In the genomic region with DNA sequence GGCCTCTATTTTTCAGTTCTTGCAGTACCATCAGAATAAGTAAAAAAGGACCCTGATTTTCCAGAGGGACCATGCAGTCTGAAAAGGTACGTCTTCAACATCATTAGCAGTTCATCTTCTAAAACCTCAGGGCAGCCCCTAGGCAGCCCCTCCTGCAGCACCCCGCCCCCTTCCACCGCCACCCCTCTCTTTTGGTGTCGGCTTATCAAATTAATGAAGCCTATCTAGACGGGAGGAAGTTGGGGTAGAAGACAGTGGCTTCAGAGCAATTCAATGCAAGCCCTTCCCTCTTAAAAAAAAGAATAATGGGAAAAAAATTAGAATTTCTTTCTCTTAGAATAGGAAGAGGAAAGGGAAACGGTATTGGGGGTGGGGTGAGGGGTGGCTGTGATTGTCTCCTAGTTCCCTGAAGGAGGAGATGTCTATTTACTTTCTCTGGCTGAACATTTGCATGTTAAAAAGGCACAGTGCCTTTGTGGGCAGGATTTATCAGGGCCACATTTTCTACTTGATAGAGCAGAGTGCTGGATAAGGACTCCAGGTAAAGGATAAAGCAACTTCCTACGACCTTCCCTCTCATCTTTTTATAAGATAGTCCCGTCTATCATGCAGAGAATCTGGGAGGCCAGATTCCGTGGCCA, we compare ENCODE assay signal across 25 cellular contexts.
A peak's percentile ranks its signal among the peaks of the same experiment; 100 is the strongest.
DNase-seq lines count a peak whose midpoint lies in the region; ATAC-seq, FAIRE-seq and TF ChIP-seq lines count a peak whose summit lies in the region.
"Had no signal": no experiment of that assay in that cellular context is flagged by ENCODE, and none has a peak within 500 bp of the region (broad histone marks: within the 10 kb centered on the region; RNA-seq: fewer than 3 reads in every experiment).

No MANE protein-coding gene starts in this region.

- no peak for TF ChIP-seq CTCF in H1 (IDR thresholded peaks at IDR 0.05; ENCODE audit: control extremely low read depth in 1 of 3, insufficient read depth in 1 of 3, low read depth in 1 of 3, low read length in 3 of 3)
- no peak for TF ChIP-seq CTCF in nephron (IDR thresholded peaks at IDR 0.05; ENCODE audit: unreplicated experiment in 3 of 3)

- DNase-seq in NCI-H146 (lab: John Stamatoyannopoulos, UW) (peak; percentile 52), NCI-H146 treated with DMSO at 0.1 percent for 48 hours (lab: John Stamatoyannopoulos, UW; ENCODE audit: unreplicated experiment) (no peak), HAP-1 (ENCODE audit: low spot score in 2 of 2) (peak; percentile 60 to 66), H1 (ENCODE audit: low read depth in 1 of 2, low spot score in 2 of 2) (no peak), aorta (no peak)
- DNase-seq in NK-92 treated with Interleukin-12 subunit alpha and Interleukin-12 subunit beta, amount 100 ng/mL, for 24 hours (lab: John Stamatoyannopoulos, UW), result no peak
- no peak for DNase-seq in activated CD8-positive, alpha-beta memory T cell treated with anti-CD3 and anti-CD28 coated beads for 24 hours
- DNase-seq: activated CD8-positive, alpha-beta memory T cell treated with anti-CD3 and anti-CD28 coated beads, Interleukin-2, amount 50 U/mL, for 4 hours; COR-L47; effector CD8-positive, alpha-beta T cell; esophagus squamous epithelium; gastrocnemius medialis; KG1; naive thymus-derived CD4-positive, alpha-beta T cell; NCI-H1930; NCI-H446; upper lobe of right lung had no signal

- peak overlapping the region; percentile 34; the same call in 1 of the 2 replicates for H2AFZ ChIP-seq in H1 (ENCODE audit: low read length)
- H2AFZ ChIP-seq: parathyroid adenoma had no signal

- peaks cover 12% of the 10 kb centered on the region for H3K4me1 Mint-ChIP-seq in nephron

- H3K27ac ChIP-seq in H1 (ENCODE audit: low read depth, low read length), result peak overlapping the region; percentile 31
- no peak overlapping the region for H3K27ac ChIP-seq in aorta (ENCODE audit: low read depth in 1 of 2, low read length in 2 of 2)
- H3K27ac ChIP-seq: esophagus squamous epithelium, parathyroid adenoma, SK-N-MC, upper lobe of right lung, VCaP had no signal

- peak overlapping the region; percentile 10; the same call in 1 of the 2 replicates for H2AK5ac ChIP-seq in H1 (ENCODE audit: low read depth, low read length)

- H2BK12ac ChIP-seq in H1 (ENCODE audit: low read depth, low read length), result peak overlapping the region; percentile 98

- intact Hi-C loops in aorta (cut with DNase I), result no loop called here

- peaks cover 12% of the 10 kb centered on the region for H3K36me3 Mint-ChIP-seq in nephron (ENCODE audit: low read depth)

- H3K14ac ChIP-seq in H1 (ENCODE audit: insufficient read length), result no peak overlapping the region

- H4K20me1 ChIP-seq in H1 (replicated peaks in 1 of 2; ENCODE audit: control insufficient read depth in 1 of 2, insufficient read depth in 2 of 2, low read length in 2 of 2), result no peaks in the 10 kb centered on the region

- peak overlapping the region; percentile 55 for H2BK120ac ChIP-seq in H1 (replicated peaks; ENCODE audit: low read depth, low read length)

- H3K27ac Mint-ChIP-seq in nephron, result peak overlapping the region; percentile 33 to 60 (median 49)
- H3K27ac Mint-ChIP-seq: activated naive CD8-positive, alpha-beta T cell; activated T-helper 17 cell treated with anti-CD3 and anti-CD28 coated beads, Interleukin-2, amount 50 U/mL, for 72 hours; naive thymus-derived CD4-positive, alpha-beta T cell; T-helper 2 cell treated with Interferon-gamma antibody and Interleukin-4, amounts not matched to agents 5 μg/mL and 100 μg/mL, for 36 hours had no signal

- H2BK15ac ChIP-seq in H1 (ENCODE audit: low read length), result 0 out of 2 replicates have a peak overlapping the region, but pooled peaks have one; percentile 94

- 13% methylated on average over 9 of the region's 9 CpGs; no CpG with 5 or more reads in 1 of the 2 experiments for WGBS in H1 (ENCODE audit: extremely low coverage in 1 of 2, insufficient coverage in 1 of 2, insufficient read length in 1 of 2, insufficient replicate concordance in 2 of 2, low coverage in 1 of 2, low lambda C conversion rate in 2 of 2, missing lambda C conversion rate in 1 of 2), 2 experiments
- WGBS in aorta, 2 donors, result 82% methylated on average over 9 of the region's 9 CpGs

- no peak for ATAC-seq in aorta (ENCODE audit: low FRiP score)
- ATAC-seq: activated T-helper 17 cell treated with anti-CD3 and anti-CD28 coated beads, Interleukin-2, amount 50 U/mL, for 72 hours; naive thymus-derived CD4-positive, alpha-beta T cell; upper lobe of right lung had no signal

- H2BK5ac ChIP-seq in H1 (ENCODE audit: low read depth, low read length), result peak overlapping the region; percentile 89

- TF ChIP-seq EP300 in H1 (IDR thresholded peaks at IDR 0.05; ENCODE audit: borderline replicate concordance in 1 of 2, low read depth in 2 of 2, low read length in 2 of 2), result no peak

- peak overlapping the region; percentile 59 for H4K5ac ChIP-seq in H1 (ENCODE audit: insufficient read length, low read depth, low read length)

- H3K23me2 ChIP-seq in H1 (ENCODE audit: low read depth, low read length), result no peaks in the 10 kb centered on the region

- FAIRE-seq in H1 (lab: Jason Lieb, UNC), result peak; percentile 28
- FAIRE-seq: A204.1 had no signal

- POLR2A ChIA-PET in H1 (lab: Charles Lee; ENCODE audit: partially characterized antibody), result interaction anchor here (0.8 to 1.6 kb wide), 6 partner anchors 8 to 50 kb away, joined by 3 to 7 read pairs (median 3); no protein-coding TSS in a partner anchor

- peak overlapping the region; percentile 49 for H3K4ac ChIP-seq in H1 (replicated peaks; ENCODE audit: insufficient read length, low read depth, low read length)

- H3K79me1 ChIP-seq in H1 (ENCODE audit: low read depth, low read length), result 0 out of 2 replicates have a peak, but pooled peaks cover 2% of the 10 kb centered on the region

- H3K27me3 ChIP-seq in HAP-1 (ENCODE audit: low read depth) (no peaks in the 10 kb centered on the region), H1 (replicated peaks in 1 of 4; ENCODE audit: control insufficient read depth in 3 of 4, extremely low read depth in 1 of 4, insufficient read depth in 3 of 4, low read length in 3 of 4) (no peaks in the 10 kb centered on the region), aorta (ENCODE audit: control insufficient read depth in 1 of 2, insufficient read depth in 2 of 2, low read length in 1 of 2) (no peaks in the 10 kb centered on the region)
- H3K27me3 ChIP-seq: esophagus squamous epithelium, gastrocnemius medialis, upper lobe of right lung had no signal

- H3K4me3 ChIP-seq in HAP-1 (no peak overlapping the region), H1 (ENCODE audit: extremely low read depth in 1 of 4, insufficient read depth in 2 of 4, low read depth in 3 of 4, low read length in 4 of 4) (peak overlapping the region in 3 of 4 experiments; percentile 8 to 51 (median 11); a peak in 6 of 8 replicates), aorta (ENCODE audit: low read length in 2 of 2) (no peak overlapping the region)
- H3K4me3 ChIP-seq: esophagus squamous epithelium, gastrocnemius medialis, SK-N-MC, upper lobe of right lung had no signal

- no peaks in the 10 kb centered on the region for H3K79me2 ChIP-seq in H1 (ENCODE audit: control insufficient read depth in 1 of 2, insufficient read depth in 2 of 2, low read length in 2 of 2)
- H3K79me2 ChIP-seq: parathyroid adenoma had no signal

- TF ChIP-seq POLR2A in H1 (IDR thresholded peaks at IDR 0.05; ENCODE audit: control extremely low read depth in 1 of 2, low read depth in 2 of 2, low read length in 2 of 2), result no peak

- no peak overlapping the region for H4K8ac ChIP-seq in H1 (ENCODE audit: extremely low read depth, insufficient read depth, low read length)

- peak overlapping the region; percentile 58 to 82 for H3K4me2 ChIP-seq in H1 (ENCODE audit: insufficient read depth in 1 of 2, low read depth in 2 of 2, low read length in 2 of 2)

- no peaks in the 10 kb centered on the region for H3K9me3 Mint-ChIP-seq in nephron
- H3K9me3 Mint-ChIP-seq: activated T-helper 17 cell treated with anti-CD3 and anti-CD28 coated beads, Interleukin-2, amount 50 U/mL, for 72 hours; naive thymus-derived CD4-positive, alpha-beta T cell; T-helper 2 cell treated with Interferon-gamma antibody and Interleukin-4, amounts not matched to agents 5 μg/mL and 100 μg/mL, for 36 hours had no signal

- peaks cover 14% of the 10 kb centered on the region for H3K4me1 ChIP-seq in HAP-1
- peaks cover 4 to 29% (median 27%) of the 10 kb centered on the region in 4 experiments for H3K4me1 ChIP-seq in H1 (replicated peaks in 1 of 4; ENCODE audit: control insufficient read depth in 3 of 4, insufficient read depth in 4 of 4, low read length in 3 of 4)
- no peaks in the 10 kb centered on the region for H3K4me1 ChIP-seq in aorta (ENCODE audit: control insufficient read depth in 1 of 2, insufficient read depth in 2 of 2, low read length in 2 of 2)
- H3K4me1 ChIP-seq: esophagus squamous epithelium, parathyroid adenoma, upper lobe of right lung had no signal

- H4K91ac ChIP-seq in H1 (replicated peaks; ENCODE audit: insufficient read length, low read length), result peak overlapping the region; percentile 45

- H3K27me3 Mint-ChIP-seq in nephron (ENCODE audit: low read depth), result no peaks in the 10 kb centered on the region
- H3K27me3 Mint-ChIP-seq: activated naive CD8-positive, alpha-beta T cell had no signal

- H3K23ac ChIP-seq in H1 (ENCODE audit: insufficient read length), result no peak overlapping the region

- no peak for TF ChIP-seq RAD21 in H1 (IDR thresholded peaks at IDR 0.05 in 1 of 2, conservative IDR thresholded peaks at IDR 0.05 in 1 of 2; ENCODE audit: low read depth in 2 of 2, low read length in 2 of 2)

- peak overlapping the region in 3 of 4 experiments; percentile 26 to 63 (median 46); a peak in 6 of 7 replicates for H3K9ac ChIP-seq in H1 (replicated peaks in 1 of 4; ENCODE audit: extremely low read depth in 1 of 4, low read depth in 3 of 4, low read length in 3 of 4)
- H3K9ac ChIP-seq: parathyroid adenoma had no signal

- H3K4me3 Mint-ChIP-seq in nephron, result no peak overlapping the region
- H3K4me3 Mint-ChIP-seq: activated naive CD8-positive, alpha-beta T cell; activated T-helper 17 cell treated with anti-CD3 and anti-CD28 coated beads, Interleukin-2, amount 50 U/mL, for 72 hours; naive thymus-derived CD4-positive, alpha-beta T cell; T-helper 2 cell treated with Interferon-gamma antibody and Interleukin-4, amounts not matched to agents 5 μg/mL and 100 μg/mL, for 36 hours had no signal

- H2BK20ac ChIP-seq in H1 (ENCODE audit: low read length), result peak overlapping the region; percentile 93; the same call in 1 of the 2 replicates

- H3K36me3 ChIP-seq in HAP-1 (replicated peaks), result no peaks in the 10 kb centered on the region
- no peaks in the 10 kb centered on the region for H3K36me3 ChIP-seq in H1 (ENCODE audit: control insufficient read depth in 2 of 4, insufficient read depth in 4 of 4, low read length in 3 of 4)
- no peaks in the 10 kb centered on the region for H3K36me3 ChIP-seq in aorta (ENCODE audit: control insufficient read depth in 1 of 2, insufficient read depth in 2 of 2, low read length in 1 of 2)
- H3K36me3 ChIP-seq: esophagus squamous epithelium, gastrocnemius medialis, upper lobe of right lung had no signal

- no peaks in the 10 kb centered on the region for H3K9me3 ChIP-seq in HAP-1
- peaks cover 4 to 5% of the 10 kb centered on the region in 2 experiments; a peak in 1 of 4 replicates for H3K9me3 ChIP-seq in H1 (ENCODE audit: insufficient read depth in 2 of 2, low read depth in 1 of 2, low read length in 1 of 2)
- no peaks in the 10 kb centered on the region for H3K9me3 ChIP-seq in aorta (ENCODE audit: control insufficient read depth, low read length)
- H3K9me3 ChIP-seq: esophagus squamous epithelium, gastrocnemius medialis, upper lobe of right lung had no signal

- H3K56ac ChIP-seq in H1 (replicated peaks; ENCODE audit: insufficient read length, low read depth, low read length), result no peak overlapping the region

- CTCF ChIA-PET in H1 (lab: Charles Lee; ENCODE audit: partially characterized antibody), result interaction anchor here (1.2 to 2.1 kb wide), 3 partner anchors 9 to 91 kb away, joined by 5 to 10 read pairs (median 6); no protein-coding TSS in a partner anchor

- in situ Hi-C loops in HAP-1 (cut with MboI; ENCODE audit: low sequenced_read_pairs), result no loop called here

- H3K18ac ChIP-seq in H1 (ENCODE audit: extremely low read depth, low read length), result peak overlapping the region; percentile 93

Comparison
In these comparisons a context has a peak if more than half of its experiments do, and no peak if none do; other contexts are left out.
1. DNase-seq: peak in NCI-H146 (single experiment) and HAP-1 (2 of 2); none in NCI-H146 treated with DMSO at 0.1 percent for 48 hours (single experiment), H1 (0 of 2), NK-92 treated with Interleukin-12 subunit alpha and Interleukin-12 subunit beta, amount 100 ng/mL, for 24 hours (single experiment), activated CD8-positive, alpha-beta memory T cell treated with anti-CD3 and anti-CD28 coated beads for 24 hours (single experiment) and aorta (0 of 2).
2. H3K4me3 ChIP-seq: peak in H1 (3 of 4); none in HAP-1 (single experiment) and aorta (0 of 2).